ENCODE assay signal across 10 cellular contexts in genomic region chrX:48645669-48646068, GRCh38. TPM values are rescaled to one million over a fixed set of nuclear protein-coding genes. Genes with fewer than 3 reads are reported as not detected.
"Had no signal": no experiment of that assay in that cellular context is flagged by ENCODE, and none has a peak within 500 bp of the region (broad histone marks: within the 10 kb centered on the region; RNA-seq: fewer than 3 reads in every experiment).

No MANE protein-coding gene starts in this region.

- DNase-seq: H9, HCEC 1CT, HFFc6, IMR-90, KBM-7 had no signal

- FAIRE-seq: H1, H54 had no signal

- H3K9ac ChIP-seq: KMS-11 had no signal

- H2AFZ ChIP-seq: GM23338 had no signal

- H3K4me3 ChIP-seq: GM23338 had no signal

- H3K4me2 ChIP-seq: GM23338, KMS-11 had no signal

- H3K27ac ChIP-seq: HL-60, KMS-11 had no signal

- ATAC-seq: GM23338 had no signal

RNA-seq across cellular contexts. Expression of gene WAS, which starts 37.9 kb away (rescaled TPM):
- total RNA-seq: IMR-90 had no signal
